In the genomic region with DNA sequence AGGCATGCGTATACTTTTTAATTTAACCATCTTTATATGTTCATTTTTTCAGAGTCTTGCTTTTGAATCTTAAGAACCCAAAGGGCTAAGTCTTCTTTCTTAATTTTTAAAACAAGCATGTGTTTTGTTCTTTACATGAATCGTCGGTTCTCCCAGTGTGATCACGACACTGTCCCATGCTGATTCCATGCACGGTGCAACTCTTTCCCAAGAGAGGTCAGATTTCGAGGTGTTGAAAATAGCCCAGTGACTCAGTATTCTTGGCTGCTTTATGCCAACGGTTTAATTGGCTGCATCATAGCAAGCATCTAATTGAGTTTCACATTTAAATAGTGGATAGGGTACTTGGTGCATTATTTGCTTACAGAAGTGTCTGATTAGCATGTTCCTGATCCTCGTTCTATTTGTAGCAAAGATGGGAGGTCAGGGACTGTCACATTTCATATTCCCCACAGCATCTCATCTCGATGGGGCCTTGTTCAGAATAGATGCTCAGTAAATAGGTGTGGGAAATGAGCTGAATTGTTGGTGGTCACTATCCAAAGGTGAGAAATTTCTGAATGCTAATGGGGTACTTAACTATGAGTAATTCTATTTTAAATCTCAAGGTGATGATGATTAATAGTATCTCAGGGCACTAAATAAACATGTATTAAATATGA, we compare ENCODE assay signal across 13 cellular contexts. TPM values are rescaled to one million over a fixed set of nuclear protein-coding genes. Genes with fewer than 3 reads are reported as not detected.
A peak's percentile ranks its signal among the peaks of the same experiment; 100 is the strongest.
DNase-seq lines count a peak whose midpoint lies in the region; ATAC-seq and TF ChIP-seq lines count a peak whose summit lies in the region.
"Had no signal": no experiment of that assay in that cellular context is flagged by ENCODE, and none has a peak within 500 bp of the region (broad histone marks: within the 10 kb centered on the region; RNA-seq: fewer than 3 reads in every experiment).

No MANE protein-coding gene starts in this region.

- DNase-seq in AG08395 (ENCODE audit: low spot score): peak; percentile 57
- DNase-seq in PC-3: peak; percentile 55
- DNase-seq in medulla oblongata (ENCODE audit: extremely low spot score): peak; percentile 65
- DNase-seq in activated CD8-positive, alpha-beta memory T cell treated with anti-CD3 and anti-CD28 coated beads, Interleukin-2, amount 10 ng/mL, durations not matched to agents 7 days and 5 days: no peak
- no peak for DNase-seq in NCI-H510A treated with DMSO at 0.1 percent for 48 hours (lab: John Stamatoyannopoulos, UW)
- DNase-seq: foreskin melanocyte; MM.1S; stimulated activated CD8-positive, alpha-beta memory T cell treated with anti-CD3 and anti-CD28 coated beads, Interleukin-4, amount 100 ng/mL, for 48 hours had no signal

- H3K27ac Mint-ChIP-seq in activated CD8-positive, alpha-beta memory T cell treated with anti-CD3 and anti-CD28 coated beads, Interleukin-2, amount 10 ng/mL, durations not matched to agents 7 days and 5 days: no peak overlapping the region

- no peak overlapping the region for H3K4me3 Mint-ChIP-seq in activated CD8-positive, alpha-beta memory T cell treated with anti-CD3 and anti-CD28 coated beads, Interleukin-2, amount 10 ng/mL, durations not matched to agents 7 days and 5 days

- peaks cover 50% of the 10 kb centered on the region for H3K27me3 Mint-ChIP-seq in activated CD8-positive, alpha-beta memory T cell treated with anti-CD3 and anti-CD28 coated beads, Interleukin-2, amount 10 ng/mL, durations not matched to agents 7 days and 5 days

- H3K36me3 Mint-ChIP-seq in activated CD8-positive, alpha-beta memory T cell treated with anti-CD3 and anti-CD28 coated beads, Interleukin-2, amount 10 ng/mL, durations not matched to agents 7 days and 5 days: no peaks in the 10 kb centered on the region

- peaks cover 52% of the 10 kb centered on the region for H4K20me1 ChIP-seq in PC-3 (ENCODE audit: low read length)
- H4K20me1 ChIP-seq: BLaER1 had no signal

- peak overlapping the region; percentile 73 for H3K27ac ChIP-seq in PC-3 (ENCODE audit: low read length)
- H3K27ac ChIP-seq: BLaER1, SK-N-MC had no signal

- H3K27me3 ChIP-seq in PC-3 (ENCODE audit: low read length): no peaks in the 10 kb centered on the region

- H3K9me3 ChIP-seq in PC-3 (ENCODE audit: low read length): no peaks in the 10 kb centered on the region

- no peaks in the 10 kb centered on the region for H3F3A ChIP-seq in PC-3 (ENCODE audit: low read length, unreplicated experiment)

- TF ChIP-seq CTCF in PC-3 (conservative IDR thresholded peaks at IDR 0.05; ENCODE audit: low read depth, low read length): no peak

- CTCF ChIA-PET in PC-3 (lab: Charles Lee): no interaction called here
- CTCF ChIA-PET in activated CD8-positive, alpha-beta memory T cell treated with anti-CD3 and anti-CD28 coated beads, Interleukin-2, amount 10 ng/mL, durations not matched to agents 7 days and 5 days (lab: Charles Lee): no interaction called here

- BruUV-seq in PC-3 (replicated peaks; lab: Mats Ljungman, UMichigan): TSS peak; percentile 5

- no peaks in the 10 kb centered on the region for H3K9me3 Mint-ChIP-seq in activated CD8-positive, alpha-beta memory T cell treated with anti-CD3 and anti-CD28 coated beads, Interleukin-2, amount 10 ng/mL, durations not matched to agents 7 days and 5 days (ENCODE audit: low read depth)

- peaks cover 36% of the 10 kb centered on the region for H3K4me1 ChIP-seq in PC-3 (ENCODE audit: insufficient read depth, low read length)
- H3K4me1 ChIP-seq: BLaER1 had no signal

- peaks cover 13% of the 10 kb centered on the region; the same call in 1 of the 2 replicates for H3K36me3 ChIP-seq in PC-3 (ENCODE audit: low read depth, low read length)
- H3K36me3 ChIP-seq: BLaER1 had no signal

- ATAC-seq in PC-3: no peak
- peak; percentile 20 for ATAC-seq in esophagus mucosa
- no peak for ATAC-seq in activated CD8-positive, alpha-beta memory T cell treated with anti-CD3 and anti-CD28 coated beads, Interleukin-2, amount 10 ng/mL, durations not matched to agents 7 days and 5 days
- no peak for ATAC-seq in HG03442 (IDR thresholded peaks at IDR 0.05; ENCODE audit: unreplicated experiment)
- ATAC-seq in GM21367 (IDR thresholded peaks at IDR 0.05; ENCODE audit: unreplicated experiment): no peak

- peaks cover 84% of the 10 kb centered on the region for H3K79me2 ChIP-seq in PC-3 (ENCODE audit: low read length)

- intact Hi-C loops in PC-3 (cut with micrococcal nuclease): no loop called here

- H3K4me3 ChIP-seq in PC-3 (ENCODE audit: low read length): peak overlapping the region; percentile 93
- H3K4me3 ChIP-seq: BLaER1, SK-N-MC had no signal

- no peaks in the 10 kb centered on the region for H3K9me2 ChIP-seq in PC-3 (replicated peaks; ENCODE audit: low read length)

- H3K4me2 ChIP-seq in PC-3 (ENCODE audit: low read length): peak overlapping the region; percentile 85
- H3K4me2 ChIP-seq: BLaER1 had no signal

- no peak overlapping the region for H2AFZ ChIP-seq in PC-3 (ENCODE audit: low read length)

- H3K4me1 Mint-ChIP-seq in activated CD8-positive, alpha-beta memory T cell treated with anti-CD3 and anti-CD28 coated beads, Interleukin-2, amount 10 ng/mL, durations not matched to agents 7 days and 5 days: peaks cover 4% of the 10 kb centered on the region

- H3K9ac ChIP-seq in PC-3 (ENCODE audit: low read length): peak overlapping the region; percentile 96
- H3K9ac ChIP-seq: BLaER1 had no signal

- POLR2A ChIA-PET in PC-3 (lab: Charles Lee; ENCODE audit: unreplicated experiment): interaction anchor here (0.5 kb wide), 2 partner anchors 173 kb away, joined by 3 read pairs; no protein-coding TSS in a partner anchor

RNA-seq across cellular contexts. Expression of a gene that starts 2.8 kb away (rescaled TPM):
- total RNA-seq in PC-3 (2014; rRNA removed) (54.8 and 55.4 TPM in 2 replicates), esophagus mucosa (63.6 TPM)
- total RNA-seq in activated CD8-positive, alpha-beta memory T cell treated with anti-CD3 and anti-CD28 coated beads, Interleukin-2, amount 10 ng/mL, durations not matched to agents 7 days and 5 days: under 1 TPM; 0.41 to 0.47 TPM

Comparison
In these comparisons a context has a peak if more than half of its experiments do, and no peak if none do; other contexts are left out.
1. DNase-seq: peak in AG08395 (single experiment), PC-3 (single experiment) and medulla oblongata (single experiment); none in activated CD8-positive, alpha-beta memory T cell treated with anti-CD3 and anti-CD28 coated beads, Interleukin-2, amount 10 ng/mL, durations not matched to agents 7 days and 5 days (single experiment) and NCI-H510A treated with DMSO at 0.1 percent for 48 hours (single experiment).
2. RNA of a gene that starts 2.8 kb away (total RNA-seq): 63.6 TPM in esophagus mucosa (single experiment) and 54.8 to 55.4 TPM in PC-3; 0.41 to 0.47 TPM in activated CD8-positive, alpha-beta memory T cell treated with anti-CD3 and anti-CD28 coated beads, Interleukin-2, amount 10 ng/mL, durations not matched to agents 7 days and 5 days; every median in the first group is over 10 times any median in the second.